Comparison of ENCODE assay signal across 15 cellular contexts in genomic region chr12:27462851-27463250, GRCh38. TPM values are rescaled to one million over a fixed set of nuclear protein-coding genes. Genes with fewer than 3 reads are reported as not detected.
DNase-seq lines count a peak whose midpoint lies in the region; ATAC-seq and TF ChIP-seq lines count a peak whose summit lies in the region.
"Had no signal": no experiment of that assay in that cellular context is flagged by ENCODE, and none has a peak within 500 bp of the region (broad histone marks: within the 10 kb centered on the region; RNA-seq: fewer than 3 reads in every experiment).

No MANE protein-coding gene starts in this region.

- H3K36me3 ChIP-seq in heart left ventricle = no peaks in the 10 kb centered on the region

- H3K4me3 ChIP-seq in heart left ventricle = no peak overlapping the region
- H3K4me3 ChIP-seq: skin epidermis had no signal

- H3K27ac ChIP-seq in heart left ventricle = peak overlapping the region in 8 of 12 donors; percentile 4 to 70 (median 49)

- H3K27me3 Mint-ChIP-seq in activated T-helper 2 cell treated with anti-CD3 and anti-CD28 coated beads, Interferon-gamma antibody, Interleukin-2, Interleukin-4, amounts not matched to agents 10 μg/mL and 5 μg/mL and 100 μg/mL, durations not matched to agents 14 hours and 24 hours and 36 hours (ENCODE audit: low read depth) = no peaks in the 10 kb centered on the region

- H3K4me1 ChIP-seq in heart left ventricle = peaks cover 0 to 32% (median 6%) of the 10 kb centered on the region in 12 donors

- intact Hi-C loops in activated T-helper 2 cell treated with anti-CD3 and anti-CD28 coated beads, Interferon-gamma antibody, Interleukin-2, Interleukin-4, amounts not matched to agents 10 μg/mL and 5 μg/mL and 100 μg/mL, durations not matched to agents 14 hours and 24 hours and 36 hours (cut with micrococcal nuclease) = loop anchor here (1.0 to 5.0 kb wide), 6 partner anchors 35 to 360 kb away; no protein-coding TSS in a partner anchor
- intact Hi-C loops in heart left ventricle (cut with DNase I) = no loop called here

- H3K27ac Mint-ChIP-seq in activated T-helper 2 cell treated with anti-CD3 and anti-CD28 coated beads, Interferon-gamma antibody, Interleukin-2, Interleukin-4, amounts not matched to agents 10 μg/mL and 5 μg/mL and 100 μg/mL, durations not matched to agents 14 hours and 24 hours and 36 hours = peak overlapping the region; percentile 72
- H3K27ac Mint-ChIP-seq: activated CD4-positive, alpha-beta memory T cell treated with anti-CD3 and anti-CD28 coated beads, Interleukin-2, amount 10 ng/mL, durations not matched to agents 7 days and 5 days had no signal

- peak; percentile 6 for DNase-seq in A172 (ENCODE audit: low spot score)
- peak; percentile 4 for DNase-seq in HCEC 1CT
- DNase-seq in activated T-helper 2 cell treated with anti-CD3 and anti-CD28 coated beads, Interferon-gamma antibody, Interleukin-2, Interleukin-4, amounts not matched to agents 10 μg/mL and 5 μg/mL and 100 μg/mL, durations not matched to agents 14 hours and 24 hours and 36 hours (ENCODE audit: low spot score) = no peak
- peak in 4 of 5 donors; percentile 16 to 50 (median 38) for DNase-seq in heart left ventricle
- no peak for DNase-seq in hepatic stellate cell (ENCODE audit: low spot score)
- DNase-seq in NCI-H146 treated with DMSO at 0.1 percent for 48 hours (lab: John Stamatoyannopoulos, UW; ENCODE audit: unreplicated experiment) = no peak
- DNase-seq: activated CD4-positive, alpha-beta memory T cell treated with anti-CD3 and anti-CD28 coated beads, Interleukin-2, amount 10 ng/mL, durations not matched to agents 7 days and 5 days; effector CD8-positive, alpha-beta T cell; stimulated activated naive CD4-positive, alpha-beta T cell treated with Interleukin-2 at 50 U/mL for 16 hours had no signal

- peaks cover 9% of the 10 kb centered on the region for H3K9me3 Mint-ChIP-seq in activated T-helper 2 cell treated with anti-CD3 and anti-CD28 coated beads, Interferon-gamma antibody, Interleukin-2, Interleukin-4, amounts not matched to agents 10 μg/mL and 5 μg/mL and 100 μg/mL, durations not matched to agents 14 hours and 24 hours and 36 hours
- H3K9me3 Mint-ChIP-seq: activated CD4-positive, alpha-beta memory T cell treated with anti-CD3 and anti-CD28 coated beads, Interleukin-2, amount 10 ng/mL, durations not matched to agents 7 days and 5 days; brain had no signal

- WGBS in heart left ventricle, 4 donors = 73 to 82% (median 78%) methylated on average over 8 of the region's 8 CpGs

- no peak overlapping the region for H3K4me3 Mint-ChIP-seq in activated T-helper 2 cell treated with anti-CD3 and anti-CD28 coated beads, Interferon-gamma antibody, Interleukin-2, Interleukin-4, amounts not matched to agents 10 μg/mL and 5 μg/mL and 100 μg/mL, durations not matched to agents 14 hours and 24 hours and 36 hours (ENCODE audit: low read depth)
- H3K4me3 Mint-ChIP-seq: activated CD4-positive, alpha-beta memory T cell treated with anti-CD3 and anti-CD28 coated beads, Interleukin-2, amount 10 ng/mL, durations not matched to agents 7 days and 5 days; brain had no signal

- ATAC-seq in heart left ventricle = peak in 3 of 4 donors; percentile 39 to 70 (median 59)
- ATAC-seq in HG02678 (IDR thresholded peaks at IDR 0.05; ENCODE audit: unreplicated experiment) = no peak
- no peak for ATAC-seq in GM21360 (IDR thresholded peaks at IDR 0.05; ENCODE audit: unreplicated experiment)

- H3K9me3 ChIP-seq in heart left ventricle = no peaks in the 10 kb centered on the region

- H3K4me1 Mint-ChIP-seq in activated T-helper 2 cell treated with anti-CD3 and anti-CD28 coated beads, Interferon-gamma antibody, Interleukin-2, Interleukin-4, amounts not matched to agents 10 μg/mL and 5 μg/mL and 100 μg/mL, durations not matched to agents 14 hours and 24 hours and 36 hours (ENCODE audit: low read depth) = peaks cover 52% of the 10 kb centered on the region

- H3K36me3 Mint-ChIP-seq in activated T-helper 2 cell treated with anti-CD3 and anti-CD28 coated beads, Interferon-gamma antibody, Interleukin-2, Interleukin-4, amounts not matched to agents 10 μg/mL and 5 μg/mL and 100 μg/mL, durations not matched to agents 14 hours and 24 hours and 36 hours (ENCODE audit: low read depth) = peaks cover 14% of the 10 kb centered on the region
- H3K36me3 Mint-ChIP-seq: brain had no signal

- no peaks in the 10 kb centered on the region for H3K27me3 ChIP-seq in heart left ventricle

- no peak for TF ChIP-seq POLR2A in heart left ventricle (IDR thresholded peaks at IDR 0.05)

- TF ChIP-seq CTCF in heart left ventricle (IDR thresholded peaks at IDR 0.05) = no peak

RNA-seq across cellular contexts. Expression of gene SMCO2, which starts 16.3 kb away (rescaled TPM):
- not detected in 2 replicates for total RNA-seq in A172 (2014; rRNA removed; shearing (Covaris generic))
- 1.3 and 1.4 TPM in 2 replicates for total RNA-seq in activated T-helper 2 cell treated with anti-CD3 and anti-CD28 coated beads, Interferon-gamma antibody, Interleukin-2, Interleukin-4, amounts not matched to agents 10 μg/mL and 5 μg/mL and 100 μg/mL, durations not matched to agents 14 hours and 24 hours and 36 hours
- 1 to 10 TPM in 1 of 9 donors, under 1 TPM in 2, not detected in 6; 0.54 to 1.2 (median 0.58) TPM for total RNA-seq in heart left ventricle
- polyA plus RNA-seq in heart left ventricle = not detected
- total RNA-seq: mesenteric fat pad, ureter had no signal

Comparison
In these comparisons a context has a peak if more than half of its experiments do, and no peak if none do; other contexts are left out.
1. DNase-seq: peak in A172 (single experiment), HCEC 1CT (single experiment) and heart left ventricle (4 of 5); none in activated T-helper 2 cell treated with anti-CD3 and anti-CD28 coated beads, Interferon-gamma antibody, Interleukin-2, Interleukin-4, amounts not matched to agents 10 μg/mL and 5 μg/mL and 100 μg/mL, durations not matched to agents 14 hours and 24 hours and 36 hours (single experiment), hepatic stellate cell (single experiment) and NCI-H146 treated with DMSO at 0.1 percent for 48 hours (single experiment).
2. ATAC-seq: peak in heart left ventricle (3 of 4); none in HG02678 (single experiment) and GM21360 (single experiment).